In the genomic region with DNA sequence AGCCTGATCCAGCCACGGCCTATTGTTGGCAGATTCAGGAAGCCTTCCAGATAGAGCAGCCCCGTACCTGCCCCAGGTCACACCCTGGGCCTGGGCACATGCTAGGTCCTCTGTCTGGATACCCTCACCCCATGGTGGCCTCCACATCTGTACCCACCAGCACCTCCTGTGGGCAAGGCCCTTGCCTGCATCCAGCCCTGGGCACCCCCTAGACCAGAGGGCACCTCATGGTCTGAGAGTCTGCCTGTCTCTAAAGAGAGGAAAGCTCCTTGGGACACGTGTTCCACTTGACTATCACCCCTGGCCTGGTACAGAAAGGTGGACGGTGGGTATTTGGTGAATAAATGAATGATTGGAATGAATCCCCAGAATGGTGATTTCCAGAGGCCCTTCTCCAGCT, we compare ENCODE assay signal across 29 cellular contexts. TPM values are rescaled to one million over a fixed set of nuclear protein-coding genes. Genes with fewer than 3 reads are reported as not detected.
"Had no signal": no experiment of that assay in that cellular context is flagged by ENCODE, and none has a peak within 500 bp of the region (broad histone marks: within the 10 kb centered on the region; RNA-seq: fewer than 3 reads in every experiment).

No MANE protein-coding gene starts in this region.

- ATAC-seq: activated CD4-positive, alpha-beta T cell treated with anti-CD3 and anti-CD28 coated beads for 36 hours; activated naive CD4-positive, alpha-beta T cell treated with anti-CD3 and anti-CD28 coated beads, Interleukin-2, amount 50 U/mL, for 72 hours; effector memory CD8-positive, alpha-beta T cell; left lobe of liver; lower lobe of right lung; naive thymus-derived CD4-positive, alpha-beta T cell had no signal

- DNase-seq: activated B cell treated with CpG ODN at 0.5 μM for 24 hours; activated CD4-positive, alpha-beta memory T cell treated with anti-CD3 and anti-CD28 coated beads for 36 hours; activated CD4-positive, alpha-beta T cell treated with anti-CD3 and anti-CD28 coated beads for 36 hours; activated gamma-delta T cell treated with Interleukin-2 at 50 U/mL for 16 hours; brain microvascular endothelial cell; central memory CD4-positive, alpha-beta T cell; dorsolateral prefrontal cortex; effector memory CD8-positive, alpha-beta T cell; hippocampal formation; lower lobe of right lung; naive thymus-derived CD4-positive, alpha-beta T cell; stimulated activated CD4-positive, alpha-beta T cell treated with anti-CD3 and anti-CD28 coated beads, Interleukin-2, amount 100 ng/mL, for 48 hours; stimulated activated CD8-positive, alpha-beta memory T cell treated with anti-CD3 and anti-CD28 coated beads, Interleukin-4, amount 100 ng/mL, for 48 hours; stimulated activated naive CD4-positive, alpha-beta T cell; T-helper 1 cell had no signal

- H3K4me1 Mint-ChIP-seq: activated B cell treated with CpG ODN at 0.5 μM for 24 hours; activated CD4-positive, alpha-beta T cell treated with anti-CD3 and anti-CD28 coated beads for 36 hours; naive thymus-derived CD4-positive, alpha-beta T cell; neural crest cell had no signal

- H3K36me3 ChIP-seq: brain microvascular endothelial cell, esophagus muscularis mucosa, lower lobe of right lung, thoracic aorta, vagina had no signal

- H3K9me3 ChIP-seq: esophagus muscularis mucosa, lower lobe of right lung, thoracic aorta, vagina had no signal

- H3K4me3 ChIP-seq: dorsolateral prefrontal cortex, esophagus muscularis mucosa, lower lobe of right lung, thoracic aorta, vagina had no signal

- H3K4me3 Mint-ChIP-seq: activated B cell treated with CpG ODN at 0.5 μM for 24 hours; activated CD4-positive, alpha-beta memory T cell treated with anti-CD3 and anti-CD28 coated beads for 36 hours; activated CD4-positive, alpha-beta T cell treated with anti-CD3 and anti-CD28 coated beads for 36 hours; effector memory CD8-positive, alpha-beta T cell; naive thymus-derived CD4-positive, alpha-beta T cell; neural crest cell; type B pancreatic cell had no signal

- H3K27ac Mint-ChIP-seq: activated B cell treated with CpG ODN at 0.5 μM for 24 hours; activated CD4-positive, alpha-beta memory T cell treated with anti-CD3 and anti-CD28 coated beads for 36 hours; activated CD4-positive, alpha-beta T cell treated with anti-CD3 and anti-CD28 coated beads for 36 hours; naive thymus-derived CD4-positive, alpha-beta T cell; type B pancreatic cell had no signal

- H3K36me3 Mint-ChIP-seq: activated CD4-positive, alpha-beta memory T cell treated with anti-CD3 and anti-CD28 coated beads for 36 hours; activated naive CD4-positive, alpha-beta T cell treated with anti-CD3 and anti-CD28 coated beads, Interleukin-2, amount 50 U/mL, for 72 hours; naive thymus-derived CD4-positive, alpha-beta T cell; type B pancreatic cell had no signal

- H3K27ac ChIP-seq: brain microvascular endothelial cell, dorsolateral prefrontal cortex, esophagus muscularis mucosa, lower lobe of right lung, thoracic aorta, vagina had no signal

- H3K4me1 ChIP-seq: esophagus muscularis mucosa, lower lobe of right lung, vagina had no signal

- H3K27me3 ChIP-seq: brain microvascular endothelial cell, dorsolateral prefrontal cortex, esophagus muscularis mucosa, vagina had no signal

- H3K9me3 Mint-ChIP-seq: activated B cell treated with CpG ODN at 0.5 μM for 24 hours; activated CD4-positive, alpha-beta memory T cell treated with anti-CD3 and anti-CD28 coated beads for 36 hours; activated naive CD4-positive, alpha-beta T cell treated with anti-CD3 and anti-CD28 coated beads, Interleukin-2, amount 50 U/mL, for 72 hours; effector memory CD8-positive, alpha-beta T cell; naive thymus-derived CD4-positive, alpha-beta T cell; neural crest cell; type B pancreatic cell had no signal

- FAIRE-seq: colon, frontal cortex, islet of Langerhans had no signal

RNA-seq across cellular contexts. Expression of a gene that starts 44.4 kb away (rescaled TPM):
- total RNA-seq: activated B cell treated with CpG ODN at 0.5 μM for 24 hours; activated CD4-positive, alpha-beta T cell treated with anti-CD3 and anti-CD28 coated beads for 36 hours; esophagus muscularis mucosa; frontal cortex; lower lobe of right lung; mesenteric fat pad; neural crest cell; posterior vena cava; renal cortical epithelial cell; thoracic aorta; vagina had no signal
- polyA plus RNA-seq: adipose tissue; naive thymus-derived CD4-positive, alpha-beta T cell had no signal
